16 cellular contexts compared by ENCODE assay signal in genomic region chr12:19239616-19240234, GRCh38.
DNase-seq lines count a peak whose midpoint lies in the region; ATAC-seq, FAIRE-seq and TF ChIP-seq lines count a peak whose summit lies in the region.
"Had no signal": no experiment of that assay in that cellular context is flagged by ENCODE, and none has a peak within 500 bp of the region (broad histone marks: within the 10 kb centered on the region; RNA-seq: fewer than 3 reads in every experiment).

No MANE protein-coding gene starts in this region.

- DNase-seq in IMR-90 (peak; percentile 86), brain microvascular endothelial cell (peak; percentile 76), mesenchymal stem cell (no peak), HepG2 (ENCODE audit: low spot score) (no peak), colonic mucosa (no peak), ecto neural progenitor cell (ENCODE audit: low spot score) (no peak)
- DNase-seq: activated CD4-positive, alpha-beta T cell treated with anti-CD3 and anti-CD28 coated beads for 1 hour; activated T-cell treated with anti-CD3 and anti-CD28 coated beads, Interleukin-2, amount 50 U/mL, for 24 hours; DND-41; H9; pancreas; stimulated activated CD4-positive, alpha-beta T cell treated with anti-CD3 and anti-CD28 coated beads, Interleukin-2, amount 100 ng/mL, for 24 hours; uterus had no signal

- no peak overlapping the region for H3K56ac ChIP-seq in IMR-90 (ENCODE audit: extremely low read depth, insufficient read depth, low read length)

- H3K9ac ChIP-seq in IMR-90 (ENCODE audit: low read depth, low read length) (no peak overlapping the region; the same call in 1 of the 2 replicates), mesenchymal stem cell (ENCODE audit: low read length) (peak overlapping the region; percentile 75), HepG2 (ENCODE audit: insufficient read depth, low read depth, low read length) (no peak overlapping the region), colonic mucosa (ENCODE audit: low read depth in 2 of 2, low read length in 2 of 2) (no peak overlapping the region)

- TF ChIP-seq RAD21 in IMR-90 (IDR thresholded peaks at IDR 0.05; ENCODE audit: low read length) (no peak), HepG2 (CRISPR knock-in tag; IDR thresholded peaks at IDR 0.05) (no peak)

- intact Hi-C loops in IMR-90 (cut with micrococcal nuclease) (no loop called here), HepG2 (cut with micrococcal nuclease; ENCODE audit: unreplicated experiment) (no loop called here), colonic mucosa (cut with DNase I) (no loop called here)

- peaks cover 7% of the 10 kb centered on the region; the same call in 1 of the 2 replicates for H4K20me1 ChIP-seq in IMR-90 (ENCODE audit: insufficient read depth, low read length)
- H4K20me1 ChIP-seq in HepG2 (ENCODE audit: insufficient read depth, low read length): 0 out of 2 replicates have a peak, but pooled peaks cover 2% of the 10 kb centered on the region

- H3K4me2 ChIP-seq in IMR-90 (ENCODE audit: low read depth, low read length) (peak overlapping the region; percentile 84), mesenchymal stem cell (ENCODE audit: low read length, poor library complexity, severe bottlenecking) (no peak overlapping the region), HepG2 (ENCODE audit: low read depth, low read length) (no peak overlapping the region)

- H3K4ac ChIP-seq in IMR-90 (ENCODE audit: low read depth, low read length) (no peak overlapping the region), mesenchymal stem cell (ENCODE audit: low read depth in 1 of 2, low read length in 2 of 2) (no peak overlapping the region)

- POLR2A ChIA-PET in IMR-90 (lab: Charles Lee; ENCODE audit: unreplicated experiment) (interaction anchor here (0.8 kb wide), 1 partner anchor 8 kb away, joined by 3 read pairs; no protein-coding TSS in a partner anchor), HepG2 (lab: Yijun Ruan, JAX) (no interaction called here)

- H3K9me1 ChIP-seq in IMR-90 (ENCODE audit: insufficient read depth, low read length): peaks cover 4% of the 10 kb centered on the region

- TF ChIP-seq CTCF in IMR-90 (conservative IDR thresholded peaks at IDR 0.05; ENCODE audit: low read depth, low read length): no peak
- no peak for TF ChIP-seq CTCF in brain microvascular endothelial cell (IDR thresholded peaks at IDR 0.05; ENCODE audit: low read depth, low read length, missing control alignments)
- TF ChIP-seq CTCF in HepG2 (CRISPR knock-in tag; IDR thresholded peaks at IDR 0.05): no peak
- TF ChIP-seq CTCF in colonic mucosa (IDR thresholded peaks at IDR 0.05): no peak

- H3K27ac ChIP-seq in ACC112 (ENCODE audit: low read depth, low read length) (peak overlapping the region; percentile 73), IMR-90 (ENCODE audit: insufficient read depth, low read length) (peak overlapping the region; percentile 47; the same call in 1 of the 2 replicates), brain microvascular endothelial cell (peak overlapping the region; percentile 67), mesenchymal stem cell (ENCODE audit: low read length, poor library complexity, severe bottlenecking) (no peak overlapping the region), HepG2 (ENCODE audit: extremely low read length, insufficient read depth, low read length) (no peak overlapping the region), colonic mucosa (no peak overlapping the region)
- H3K27ac ChIP-seq: ascending aorta, pancreas, uterus had no signal

- H3K4me3 ChIP-seq in ACC112 (ENCODE audit: low read depth, low read length): peak overlapping the region; percentile 56
- no peak overlapping the region for H3K4me3 ChIP-seq in IMR-90 (ENCODE audit: insufficient read depth, low read depth, low read length)
- H3K4me3 ChIP-seq in brain microvascular endothelial cell (ENCODE audit: low read depth, low read length): peak overlapping the region; percentile 20
- peak overlapping the region in 1 of 2 experiments; percentile 58 for H3K4me3 ChIP-seq in mesenchymal stem cell (ENCODE audit: insufficient read depth in 1 of 2, low read depth in 1 of 2, low read length in 2 of 2)
- H3K4me3 ChIP-seq in HepG2 (replicated peaks in 1 of 3; ENCODE audit: insufficient read depth in 1 of 3, low read depth in 2 of 3, low read length in 3 of 3): no peak overlapping the region
- H3K4me3 ChIP-seq in colonic mucosa: no peak overlapping the region
- H3K4me3 ChIP-seq: ascending aorta, pancreas, uterus had no signal

- no peak overlapping the region for H2BK20ac ChIP-seq in IMR-90 (ENCODE audit: low read depth, low read length)

- CTCF ChIA-PET in IMR-90 (lab: Yijun Ruan, JAX): no interaction called here
- CTCF ChIA-PET in HepG2 (lab: Yijun Ruan, JAX; ENCODE audit: low intra/inter-chr PET ratio, low total read pairs): no interaction called here

- H2BK5ac ChIP-seq in IMR-90 (ENCODE audit: low read depth, low read length, poor library complexity, severe bottlenecking): peak overlapping the region; percentile 75
- H2BK5ac ChIP-seq in mesenchymal stem cell (ENCODE audit: low read depth, low read length, poor library complexity, severe bottlenecking): no peak overlapping the region

- H4K8ac ChIP-seq in IMR-90 (ENCODE audit: low read depth in 2 of 2, low read length in 2 of 2): no peak overlapping the region; a peak in 1 of 4 replicates
- H4K8ac ChIP-seq in mesenchymal stem cell (ENCODE audit: low read length): no peak overlapping the region

- H3K79me1 ChIP-seq in IMR-90 (ENCODE audit: low read depth in 1 of 2, low read length in 2 of 2) (peaks cover 16 to 32% of the 10 kb centered on the region in 2 experiments), mesenchymal stem cell (replicated peaks; ENCODE audit: low read length, poor library complexity, severe bottlenecking) (peaks cover 14% of the 10 kb centered on the region)

- no peak for FAIRE-seq in HepG2 (lab: Jason Lieb, UNC)
- FAIRE-seq: pancreas had no signal

- H2BK12ac ChIP-seq in mesenchymal stem cell (ENCODE audit: low read length in 2 of 2): no peak overlapping the region

- H3K79me2 ChIP-seq in ACC112 (ENCODE audit: control insufficient read depth, insufficient read depth, low read length, unreplicated experiment) (peaks cover 4% of the 10 kb centered on the region), HepG2 (ENCODE audit: insufficient read depth, low read length) (no peaks in the 10 kb centered on the region)

- H3K14ac ChIP-seq in IMR-90 (replicated peaks; ENCODE audit: low read depth, low read length) (no peak overlapping the region), mesenchymal stem cell (ENCODE audit: low read length in 2 of 2) (no peak overlapping the region)

- H2AFZ ChIP-seq in ACC112 (ENCODE audit: low read length, unreplicated experiment): no peak overlapping the region
- H2AFZ ChIP-seq in IMR-90 (replicated peaks; ENCODE audit: low read length, poor library complexity): no peak overlapping the region
- no peak overlapping the region for H2AFZ ChIP-seq in mesenchymal stem cell (ENCODE audit: low read depth, low read length)
- no peak overlapping the region for H2AFZ ChIP-seq in HepG2 (ENCODE audit: low read length)

- no peak overlapping the region for H2BK120ac ChIP-seq in IMR-90 (ENCODE audit: low read depth, low read length)
- no peak overlapping the region for H2BK120ac ChIP-seq in mesenchymal stem cell (ENCODE audit: low read depth, low read length)

- H3K18ac ChIP-seq in IMR-90 (ENCODE audit: low read depth, low read length) (no peak overlapping the region), mesenchymal stem cell (ENCODE audit: low read depth in 1 of 2, low read length in 2 of 2) (no peak overlapping the region)

- H3K9me3 ChIP-seq in IMR-90 (ENCODE audit: control insufficient read depth, insufficient read depth, low read length): no peaks in the 10 kb centered on the region
- no peaks in the 10 kb centered on the region for H3K9me3 ChIP-seq in mesenchymal stem cell (ENCODE audit: control insufficient read depth, low read length)
- no peaks in the 10 kb centered on the region for H3K9me3 ChIP-seq in HepG2 (ENCODE audit: low read length)
- H3K9me3 ChIP-seq in colonic mucosa: no peaks in the 10 kb centered on the region
- H3K9me3 ChIP-seq: ascending aorta, pancreas, uterus had no signal

- H2BK15ac ChIP-seq in IMR-90 (ENCODE audit: low read depth, low read length) (no peak overlapping the region), mesenchymal stem cell (ENCODE audit: low read depth, poor library complexity, severe bottlenecking) (no peak overlapping the region)

- BruUV-seq in IMR-90 (replicated peaks; lab: Mats Ljungman, UMichigan) (no TSS peak), HepG2 (replicated peaks; lab: Mats Ljungman, UMichigan) (no TSS peak)

- in situ Hi-C loops in IMR-90 (cut with MboI; ENCODE audit: low sequenced_read_pairs): no loop called here
- in situ Hi-C loops in brain microvascular endothelial cell (cut with HindIII; ENCODE audit: low pct_ligation_motif_present, low sequenced_read_pairs): no loop called here
- in situ Hi-C loops in HepG2 (cut with HindIII; ENCODE audit: extremely low pct_ligation_motif_present, low pct_unique_long_range_greater_than_20kb): no loop called here

- H3K36me3 ChIP-seq in ACC112 (ENCODE audit: insufficient read depth, low read length): no peaks in the 10 kb centered on the region
- no peaks in the 10 kb centered on the region for H3K36me3 ChIP-seq in IMR-90 (ENCODE audit: control insufficient read depth, insufficient read depth, low read length)
- H3K36me3 ChIP-seq in brain microvascular endothelial cell (replicated peaks): no peaks in the 10 kb centered on the region
- H3K36me3 ChIP-seq in mesenchymal stem cell (ENCODE audit: control insufficient read depth in 1 of 2, insufficient read depth in 2 of 2, low read depth in 1 of 2, low read length in 2 of 2): no peaks in the 10 kb centered on the region
- no peaks in the 10 kb centered on the region for H3K36me3 ChIP-seq in HepG2 (replicated peaks in 1 of 2; ENCODE audit: control insufficient read depth in 1 of 2, insufficient read depth in 2 of 2, low read length in 2 of 2)
- H3K36me3 ChIP-seq in colonic mucosa: no peaks in the 10 kb centered on the region
- H3K36me3 ChIP-seq: ascending aorta, pancreas, uterus had no signal

- peaks cover 35% of the 10 kb centered on the region for H3K4me1 ChIP-seq in ACC112 (ENCODE audit: control insufficient read depth, insufficient read depth, low read length, unreplicated experiment)
- H3K4me1 ChIP-seq in IMR-90 (ENCODE audit: control insufficient read depth, insufficient read depth, low read length): peaks cover 8% of the 10 kb centered on the region
- peaks cover 2% of the 10 kb centered on the region for H3K4me1 ChIP-seq in mesenchymal stem cell (ENCODE audit: control insufficient read depth, insufficient read depth, low read depth, low read length)
- peaks cover 14% of the 10 kb centered on the region for H3K4me1 ChIP-seq in HepG2 (ENCODE audit: insufficient read depth, low read length)
- no peaks in the 10 kb centered on the region for H3K4me1 ChIP-seq in colonic mucosa
- H3K4me1 ChIP-seq: uterus had no signal

- H2AK9ac ChIP-seq in IMR-90 (replicated peaks; ENCODE audit: low read depth, low read length, poor library complexity): no peak overlapping the region

- WGBS in IMR-90 (ENCODE audit: extremely low coverage in 2 of 2, insufficient read length in 1 of 2), 2 experiments: 29% methylated on average over 1 of the region's 6 CpGs; no CpG with 5 or more reads in 1 of the 2 experiments
- 100% methylated on average over 2 of the region's 6 CpGs for WGBS in mesenchymal stem cell
- WGBS in HepG2 (ENCODE audit: low lambda C conversion rate): 65% methylated on average over 6 of the region's 6 CpGs

- no peak for TF ChIP-seq EP300 in HepG2 (IDR thresholded peaks at IDR 0.05; ENCODE audit: low read depth in 2 of 2, low read length in 2 of 2)
- TF ChIP-seq EP300 in HepG2 (CRISPR knock-in tag; IDR thresholded peaks at IDR 0.05; ENCODE audit: borderline replicate concordance): no peak

- dilution Hi-C loops in IMR-90 (cut with HindIII; ENCODE audit: low sequenced_read_pairs, unreplicated experiment): no loop called here

- H4K5ac ChIP-seq in IMR-90 (ENCODE audit: low read depth, low read length): no peak overlapping the region

- TF ChIP-seq POLR2A in IMR-90 (IDR thresholded peaks at IDR 0.05; ENCODE audit: low read depth, low read length): no peak
- TF ChIP-seq POLR2A in HepG2 (IDR thresholded peaks at IDR 0.05; ENCODE audit: insufficient read depth in 1 of 2, low read depth in 2 of 2, low read length in 2 of 2): no peak

- H3K27me3 ChIP-seq in ACC112 (ENCODE audit: insufficient read depth, low read length): no peaks in the 10 kb centered on the region
- H3K27me3 ChIP-seq in IMR-90 (ENCODE audit: control insufficient read depth, insufficient read depth, low read length): no peaks in the 10 kb centered on the region
- no peaks in the 10 kb centered on the region for H3K27me3 ChIP-seq in brain microvascular endothelial cell (replicated peaks)
- no peaks in the 10 kb centered on the region for H3K27me3 ChIP-seq in mesenchymal stem cell (ENCODE audit: control insufficient read depth in 1 of 2, insufficient read depth in 1 of 2, low read length in 2 of 2)
- no peaks in the 10 kb centered on the region for H3K27me3 ChIP-seq in HepG2 (ENCODE audit: control insufficient read depth in 1 of 2, insufficient read depth in 2 of 2, low read length in 2 of 2)
- H3K27me3 ChIP-seq in colonic mucosa: no peaks in the 10 kb centered on the region
- H3K27me3 ChIP-seq: ascending aorta, pancreas, uterus had no signal

- H3K23ac ChIP-seq in IMR-90 (ENCODE audit: low read depth, low read length): no peak overlapping the region
- H3K23ac ChIP-seq in mesenchymal stem cell (ENCODE audit: low read length in 2 of 2): no peak overlapping the region

- ATAC-seq in IMR-90 (ENCODE audit: low read depth): peak; percentile 83
- no peak for ATAC-seq in HepG2
- ATAC-seq in GM21737 (IDR thresholded peaks at IDR 0.05; ENCODE audit: unreplicated experiment): no peak
- ATAC-seq: pancreas had no signal

- H4K91ac ChIP-seq in IMR-90 (ENCODE audit: insufficient read depth, low read depth, low read length): no peak overlapping the region
- no peak overlapping the region for H4K91ac ChIP-seq in mesenchymal stem cell (ENCODE audit: low read length)

- H2AK5ac ChIP-seq in IMR-90 (ENCODE audit: low read depth, low read length) (no peak overlapping the region), mesenchymal stem cell (ENCODE audit: low read length, severe bottlenecking) (no peak overlapping the region)

Comparison
In these comparisons a context has a peak if more than half of its experiments do, and no peak if none do; other contexts are left out.
1. H3K27ac ChIP-seq: peak in ACC112 (single experiment), IMR-90 (single experiment) and brain microvascular endothelial cell (single experiment); none in mesenchymal stem cell (single experiment), HepG2 (single experiment) and colonic mucosa (single experiment).
2. H3K4me3 ChIP-seq: peak in ACC112 (single experiment) and brain microvascular endothelial cell (single experiment); none in IMR-90 (single experiment), HepG2 (0 of 3) and colonic mucosa (single experiment).
3. DNase-seq: peak in IMR-90 (single experiment) and brain microvascular endothelial cell (single experiment); none in mesenchymal stem cell (single experiment), HepG2 (single experiment), colonic mucosa (single experiment) and ecto neural progenitor cell (single experiment).